ENCODE assay signal across 9 cellular contexts in the genomic region with DNA sequence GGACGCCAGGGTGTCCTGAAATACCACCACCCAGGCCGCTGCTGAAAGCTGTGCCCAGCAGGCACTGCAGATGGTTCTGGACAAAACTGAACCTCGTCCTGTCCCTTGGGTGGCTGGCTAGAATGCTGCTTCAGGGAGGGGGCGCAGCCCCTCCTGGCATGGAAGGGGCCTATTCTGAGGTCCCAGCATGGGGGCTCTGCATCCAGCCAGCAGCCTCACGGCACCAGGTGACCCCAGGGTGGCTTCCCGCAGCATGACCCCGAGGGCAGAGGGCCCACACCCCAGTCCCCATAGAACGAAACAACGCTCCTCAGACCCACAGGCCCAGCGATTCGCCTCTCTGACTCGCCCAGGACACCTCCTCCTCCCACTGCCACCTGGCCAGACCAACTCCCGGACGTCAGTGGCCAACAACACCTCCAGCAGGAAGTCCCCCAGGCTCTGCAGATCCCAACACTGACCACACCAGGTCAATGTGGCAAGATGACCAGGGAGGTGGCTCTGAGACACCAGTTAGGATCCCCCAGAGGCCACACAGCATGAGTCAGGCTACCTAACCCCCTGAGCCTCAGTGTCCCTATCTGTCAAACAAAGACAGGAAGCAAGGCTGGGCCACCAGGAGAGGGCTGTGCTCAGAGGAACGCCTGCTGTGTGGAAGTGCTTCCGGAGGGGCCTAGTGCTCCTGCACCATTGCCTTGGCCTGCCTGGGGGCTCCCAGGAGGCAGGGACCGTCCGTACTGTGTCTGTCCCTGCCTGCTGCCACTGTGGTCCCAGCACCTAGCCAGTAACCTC. TPM values are rescaled to one million over a fixed set of nuclear protein-coding genes. Genes with fewer than 3 reads are reported as not detected.
DNase-seq lines count a peak whose midpoint lies in the region; ATAC-seq and TF ChIP-seq lines count a peak whose summit lies in the region.
"Had no signal": no experiment of that assay in that cellular context is flagged by ENCODE, and none has a peak within 500 bp of the region (broad histone marks: within the 10 kb centered on the region; RNA-seq: fewer than 3 reads in every experiment).

No MANE protein-coding gene starts in this region.

- no peak overlapping the region for H3K4me3 Mint-ChIP-seq in stimulated activated naive CD8-positive, alpha-beta T cell treated with anti-CD3 and anti-CD28 coated beads, Interleukin-15, amount 100 ng/mL, for 72 hours

- H3K36me3 ChIP-seq in RWPE2 (ENCODE audit: low read depth) (peaks cover 95% of the 10 kb centered on the region), esophagus muscularis mucosa (peaks cover 34 to 89% (median 72%) of the 10 kb centered on the region in 4 donors), BE2C (peaks cover 52% of the 10 kb centered on the region)

- peak overlapping the region; percentile 33 to 92 for H3K27ac Mint-ChIP-seq in stimulated activated naive CD8-positive, alpha-beta T cell treated with anti-CD3 and anti-CD28 coated beads, Interleukin-15, amount 100 ng/mL, for 72 hours

- no peak for DNase-seq in RWPE2 (ENCODE audit: low spot score)
- DNase-seq in esophagus muscularis mucosa (ENCODE audit: extremely low spot score), result no peak
- DNase-seq in stimulated activated naive CD8-positive, alpha-beta T cell treated with anti-CD3 and anti-CD28 coated beads, Interleukin-15, amount 100 ng/mL, for 72 hours, result no peak
- no peak for DNase-seq in KG1 (lab: John Stamatoyannopoulos, UW)
- no peak for DNase-seq in BE2C
- DNase-seq: NCI-H1930; stimulated activated CD4-positive, alpha-beta T cell treated with anti-CD3 and anti-CD28 coated beads, Interleukin-2, amount 100 ng/mL, for 48 hours had no signal

- TF ChIP-seq EP300 in esophagus muscularis mucosa (IDR thresholded peaks at IDR 0.05), result no peak

- peak; percentile 19 for TF ChIP-seq POLR2A in GM18526 (IDR thresholded peaks at IDR 0.05; ENCODE audit: extremely low read depth, insufficient read length)
- TF ChIP-seq POLR2A in esophagus muscularis mucosa (IDR thresholded peaks at IDR 0.05; ENCODE audit: low read depth), result no peak

- H3K27ac ChIP-seq in RWPE2 (ENCODE audit: poor library complexity, severe bottlenecking) (peak overlapping the region; percentile 83), esophagus muscularis mucosa (replicated peaks in 1 of 4) (peak overlapping the region; percentile 99 to 100 (median 100))

- intact Hi-C loops in esophagus muscularis mucosa (cut with DNase I), result no loop called here

- WGBS in esophagus muscularis mucosa, result 88% methylated on average over 15 of the region's 18 CpGs

- ATAC-seq in RWPE2 (ENCODE audit: low read depth), result no peak
- ATAC-seq in stimulated activated naive CD8-positive, alpha-beta T cell treated with anti-CD3 and anti-CD28 coated beads, Interleukin-15, amount 100 ng/mL, for 72 hours, result no peak
- ATAC-seq in HG03457 (IDR thresholded peaks at IDR 0.05; ENCODE audit: unreplicated experiment), result no peak

- H3K4me1 Mint-ChIP-seq in stimulated activated naive CD8-positive, alpha-beta T cell treated with anti-CD3 and anti-CD28 coated beads, Interleukin-15, amount 100 ng/mL, for 72 hours, result peaks cover 88% of the 10 kb centered on the region

- peaks cover 46% of the 10 kb centered on the region for H3K4me1 ChIP-seq in RWPE2 (ENCODE audit: insufficient read depth, poor library complexity, severe bottlenecking)
- peaks cover 93 to 100% (median 97%) of the 10 kb centered on the region in 4 donors for H3K4me1 ChIP-seq in esophagus muscularis mucosa
- peaks cover 30% of the 10 kb centered on the region for H3K4me1 ChIP-seq in BE2C

- H3K9me3 Mint-ChIP-seq in stimulated activated naive CD8-positive, alpha-beta T cell treated with anti-CD3 and anti-CD28 coated beads, Interleukin-15, amount 100 ng/mL, for 72 hours, result no peaks in the 10 kb centered on the region

- H3K4me3 ChIP-seq in RWPE2 (ENCODE audit: severe bottlenecking), result no peak overlapping the region
- H3K4me3 ChIP-seq in esophagus muscularis mucosa, result no peak overlapping the region
- no peak overlapping the region for H3K4me3 ChIP-seq in BE2C (ENCODE audit: low read depth, low read length)

- H3K27me3 Mint-ChIP-seq in stimulated activated naive CD8-positive, alpha-beta T cell treated with anti-CD3 and anti-CD28 coated beads, Interleukin-15, amount 100 ng/mL, for 72 hours, result no peaks in the 10 kb centered on the region

- no peak for TF ChIP-seq CTCF in RWPE2 (IDR thresholded peaks at IDR 0.05; ENCODE audit: poor library complexity, severe bottlenecking)
- no peak for TF ChIP-seq CTCF in esophagus muscularis mucosa (IDR thresholded peaks at IDR 0.05)
- no peak for TF ChIP-seq CTCF in BE2C (IDR thresholded peaks at IDR 0.05; ENCODE audit: low read depth, low read length)

- H3K9me3 ChIP-seq in RWPE2 (ENCODE audit: severe bottlenecking) (no peaks in the 10 kb centered on the region), esophagus muscularis mucosa (no peaks in the 10 kb centered on the region), BE2C (no peaks in the 10 kb centered on the region)

- H3K27me3 ChIP-seq in RWPE2 (ENCODE audit: insufficient read depth, poor library complexity, severe bottlenecking) (no peaks in the 10 kb centered on the region), esophagus muscularis mucosa (no peaks in the 10 kb centered on the region), BE2C (no peaks in the 10 kb centered on the region)

RNA-seq across cellular contexts. Expression of a gene that starts 6.1 kb away (rescaled TPM):
- total RNA-seq in esophagus muscularis mucosa, result 100 to 1,000 TPM; 113 to 267 (median 193) TPM
- 117 TPM for polyA plus RNA-seq in BE2C (2012; ENCODE audit: insufficient read depth, insufficient read length, low read depth)

RNA-seq across cellular contexts. Expression of a gene that starts 29.4 kb away (rescaled TPM):
- 100 to 1,000 TPM in 1 of 4 donors, 10 to 100 TPM in 3; 52.8 to 137 (median 77.1) TPM for total RNA-seq in esophagus muscularis mucosa
- 80.0 TPM for polyA plus RNA-seq in BE2C (2012; ENCODE audit: insufficient read depth, insufficient read length, low read depth)

RNA-seq across cellular contexts. Expression of a gene that starts 51.2 kb away (rescaled TPM):
- total RNA-seq in esophagus muscularis mucosa, result 10 to 100 TPM; 43.6 to 85.2 (median 56.3) TPM
- polyA plus RNA-seq in BE2C (2012; ENCODE audit: insufficient read depth, insufficient read length, low read depth), result 9.7 TPM

RNA-seq across cellular contexts. Expression of a gene that starts 51.8 kb away (rescaled TPM):
- 1 to 10 TPM; 1.9 to 6.0 (median 3.9) TPM for total RNA-seq in esophagus muscularis mucosa
- not detected for polyA plus RNA-seq in BE2C (2012; ENCODE audit: insufficient read depth, insufficient read length, low read depth)
